In the genomic region with DNA sequence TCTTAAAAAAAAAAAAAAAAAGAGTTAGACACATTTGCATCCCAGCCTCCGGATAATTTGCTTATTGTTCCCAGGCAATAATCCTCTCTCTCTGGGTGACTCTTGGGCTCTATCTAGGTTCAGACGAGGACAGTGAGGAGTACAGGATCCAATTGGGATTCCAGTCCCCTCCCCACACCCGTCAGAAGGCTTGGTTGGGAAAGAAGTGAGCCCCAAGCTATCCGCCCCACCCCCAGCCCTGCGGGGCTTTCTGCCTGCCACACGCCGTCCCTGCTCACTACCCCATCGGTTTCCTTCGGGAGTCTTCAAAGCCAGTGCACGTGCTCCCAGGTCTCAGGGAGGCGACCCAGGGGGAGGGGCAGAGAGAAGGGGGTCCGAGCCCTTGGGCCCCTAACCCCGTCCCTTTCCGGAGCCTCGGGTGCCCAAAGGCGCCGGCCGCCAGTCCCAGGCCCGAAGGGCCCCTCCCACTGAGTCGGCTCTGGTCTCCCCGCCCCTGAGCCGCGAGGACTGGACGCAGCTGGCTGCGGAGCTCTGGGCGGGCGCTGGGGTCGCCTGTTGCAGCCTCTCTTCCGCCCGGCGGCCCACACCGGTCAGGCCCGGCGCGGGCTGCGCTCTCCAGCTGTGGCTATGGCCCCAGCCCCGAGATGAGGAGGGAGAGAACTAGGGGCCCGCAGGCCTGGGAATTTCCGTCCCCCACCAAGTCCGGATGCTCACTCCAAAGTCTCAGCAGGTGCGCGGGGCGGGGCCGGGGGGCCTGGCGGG, we compare ENCODE assay signal across 1 cellular context.
A peak's percentile ranks its signal among the peaks of the same experiment; 100 is the strongest.
TF ChIP-seq lines count a peak whose summit lies in the region.

No MANE protein-coding gene starts in this region.

TF ChIP-seq in HepG2, 621 proteins besides CTCF, POLR2A, EP300 and RAD21 (continued from another document and continues in another):
- TF ChIP-seq, protein P1, sequence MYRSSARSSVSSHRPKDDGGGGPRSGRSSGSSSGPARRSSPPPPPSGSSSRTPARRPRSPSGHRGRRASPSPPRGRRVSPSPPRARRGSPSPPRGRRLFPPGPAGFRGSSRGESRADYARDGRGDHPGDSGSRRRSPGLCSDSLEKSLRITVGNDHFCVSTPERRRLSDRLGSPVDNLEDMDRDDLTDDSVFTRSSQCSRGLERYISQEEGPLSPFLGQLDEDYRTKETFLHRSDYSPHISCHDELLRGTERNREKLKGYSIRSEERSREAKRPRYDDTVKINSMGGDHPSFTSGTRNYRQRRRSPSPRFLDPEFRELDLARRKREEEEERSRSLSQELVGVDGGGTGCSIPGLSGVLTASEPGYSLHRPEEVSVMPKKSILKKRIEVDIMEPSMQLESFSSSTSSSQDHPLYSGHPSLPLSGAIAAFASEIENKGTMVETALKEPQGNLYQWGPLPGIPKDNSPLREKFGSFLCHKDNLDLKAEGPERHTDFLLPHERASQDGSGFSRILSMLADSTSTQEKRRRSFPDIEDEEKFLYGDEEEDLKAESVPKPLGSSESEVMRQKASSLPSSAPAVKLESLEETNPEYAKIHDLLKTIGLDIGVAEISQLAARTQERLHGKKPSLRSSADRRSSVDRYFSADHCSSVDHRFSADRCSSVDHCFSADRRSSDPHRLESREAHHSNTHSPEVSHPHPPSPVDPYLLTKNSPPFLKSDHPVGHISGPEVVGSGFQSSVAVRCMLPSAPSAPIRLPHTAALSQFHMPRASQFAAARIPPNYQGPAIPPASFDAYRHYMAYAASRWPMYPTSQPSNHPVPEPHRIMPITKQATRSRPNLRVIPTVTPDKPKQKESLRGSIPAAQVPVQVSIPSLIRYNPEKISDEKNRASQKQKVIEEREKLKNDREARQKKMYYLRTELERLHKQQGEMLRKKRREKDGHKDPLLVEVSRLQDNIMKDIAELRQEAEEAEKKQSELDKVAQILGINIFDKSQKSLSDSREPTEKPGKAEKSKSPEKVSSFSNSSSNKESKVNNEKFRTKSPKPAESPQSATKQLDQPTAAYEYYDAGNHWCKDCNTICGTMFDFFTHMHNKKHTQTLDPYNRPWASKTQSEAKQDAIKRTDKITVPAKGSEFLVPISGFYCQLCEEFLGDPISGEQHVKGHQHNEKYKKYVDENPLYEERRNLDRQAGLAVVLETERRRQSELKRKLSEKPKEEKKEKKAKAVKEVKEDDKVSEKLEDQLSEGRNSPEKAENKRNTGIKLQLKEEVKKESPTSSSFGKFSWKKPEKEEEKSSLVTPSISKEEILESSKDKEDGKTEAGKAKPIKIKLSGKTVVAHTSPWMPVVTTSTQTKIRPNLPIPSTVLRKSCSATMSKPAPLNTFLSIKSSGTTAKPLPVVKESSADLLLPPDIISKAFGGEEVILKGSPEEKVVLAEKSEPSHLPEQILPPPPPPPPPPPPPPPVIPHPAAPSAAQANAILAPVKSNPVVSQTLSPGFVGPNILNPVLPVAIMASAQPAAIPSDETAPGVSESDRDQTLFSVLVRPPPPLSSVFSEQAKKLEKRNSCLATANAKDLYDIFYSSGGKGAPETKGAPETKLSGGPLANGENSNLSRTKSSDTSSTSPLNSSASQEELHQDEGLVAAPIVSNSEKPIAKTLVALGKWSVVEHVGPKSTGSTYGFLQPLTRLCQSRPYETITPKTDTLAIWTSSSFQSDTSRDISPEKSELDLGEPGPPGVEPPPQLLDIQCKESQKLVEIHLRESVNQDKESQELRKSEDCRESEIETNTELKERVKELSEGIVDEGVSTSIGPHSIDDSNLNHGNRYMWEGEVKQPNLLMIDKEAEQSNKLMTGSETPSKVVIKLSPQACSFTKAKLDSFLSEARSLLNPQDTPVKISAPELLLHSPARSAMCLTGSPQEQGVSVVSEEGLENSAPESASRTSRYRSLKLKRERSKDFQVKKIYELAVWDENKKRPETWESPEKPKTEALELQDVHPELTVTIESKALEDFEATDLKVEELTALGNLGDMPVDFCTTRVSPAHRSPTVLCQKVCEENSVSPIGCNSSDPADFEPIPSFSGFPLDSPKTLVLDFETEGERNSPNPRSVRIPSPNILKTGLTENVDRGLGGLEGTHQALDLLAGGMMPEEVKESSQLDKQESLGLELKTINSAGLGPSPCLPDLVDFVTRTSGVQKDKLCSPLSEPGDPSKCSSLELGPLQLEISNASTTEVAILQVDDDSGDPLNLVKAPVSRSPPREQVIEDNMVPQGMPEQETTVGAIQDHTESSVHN (CRISPR knock-in tag; IDR thresholded peaks at IDR 0.05): no peak
- peak; percentile 70; the same call in 1 of the 2 replicates for TF ChIP-seq ZGPAT (CRISPR knock-in tag; IDR thresholded peaks at IDR 0.05)
- no peak for TF ChIP-seq NCOA5 (CRISPR knock-in tag; IDR thresholded peaks at IDR 0.05)
- TF ChIP-seq RFXAP (CRISPR knock-in tag; IDR thresholded peaks at IDR 0.05; ENCODE audit: borderline replicate concordance): peak; percentile 60; the same call in 1 of the 2 replicates
- TF ChIP-seq, protein P2, sequence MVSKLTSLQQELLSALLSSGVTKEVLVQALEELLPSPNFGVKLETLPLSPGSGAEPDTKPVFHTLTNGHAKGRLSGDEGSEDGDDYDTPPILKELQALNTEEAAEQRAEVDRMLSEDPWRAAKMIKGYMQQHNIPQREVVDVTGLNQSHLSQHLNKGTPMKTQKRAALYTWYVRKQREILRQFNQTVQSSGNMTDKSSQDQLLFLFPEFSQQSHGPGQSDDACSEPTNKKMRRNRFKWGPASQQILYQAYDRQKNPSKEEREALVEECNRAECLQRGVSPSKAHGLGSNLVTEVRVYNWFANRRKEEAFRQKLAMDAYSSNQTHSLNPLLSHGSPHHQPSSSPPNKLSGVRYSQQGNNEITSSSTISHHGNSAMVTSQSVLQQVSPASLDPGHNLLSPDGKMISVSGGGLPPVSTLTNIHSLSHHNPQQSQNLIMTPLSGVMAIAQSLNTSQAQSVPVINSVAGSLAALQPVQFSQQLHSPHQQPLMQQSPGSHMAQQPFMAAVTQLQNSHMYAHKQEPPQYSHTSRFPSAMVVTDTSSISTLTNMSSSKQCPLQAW (CRISPR knock-in tag; IDR thresholded peaks at IDR 0.05): no peak
- no peak for TF ChIP-seq NCOR1 (IDR thresholded peaks at IDR 0.05; ENCODE audit: borderline replicate concordance, low read length)
- no peak for TF ChIP-seq HNRNPUL1 (IDR thresholded peaks at IDR 0.05; ENCODE audit: low read depth, low read length)
- peak; percentile 26; the same call in 1 of the 2 replicates for TF ChIP-seq KMT2A (CRISPR knock-in tag; IDR thresholded peaks at IDR 0.05)
- TF ChIP-seq ZFAT (CRISPR knock-in tag; conservative IDR thresholded peaks at IDR 0.05): 0 out of 2 replicates have a peak, but pooled peaks have one; percentile 26
- TF ChIP-seq ZNF790 (CRISPR knock-in tag; IDR thresholded peaks at IDR 0.05; ENCODE audit: borderline replicate concordance): no peak
- TF ChIP-seq BCLAF1 (IDR thresholded peaks at IDR 0.05): no peak
- TF ChIP-seq ZBTB38 (CRISPR knock-in tag; IDR thresholded peaks at IDR 0.05): peak; percentile 82; the same call in 1 of the 2 replicates
- TF ChIP-seq KLF12 (CRISPR knock-in tag; IDR thresholded peaks at IDR 0.05; ENCODE audit: borderline replicate concordance): peak; percentile 68; the same call in 1 of the 2 replicates
- no peak for TF ChIP-seq MLLT10 (CRISPR knock-in tag; IDR thresholded peaks at IDR 0.05)
- peak; percentile 64; the same call in 1 of the 2 replicates for TF ChIP-seq ZFP91 (CRISPR knock-in tag; IDR thresholded peaks at IDR 0.05; ENCODE audit: borderline replicate concordance)
- TF ChIP-seq RXRA (CRISPR knock-in tag; IDR thresholded peaks at IDR 0.05): peak; percentile 60; the same call in 1 of the 2 replicates
- peak; percentile 78 for TF ChIP-seq PHF8 (CRISPR knock-in tag; IDR thresholded peaks at IDR 0.05)
- no peak for TF ChIP-seq MAF1 (CRISPR knock-in tag; IDR thresholded peaks at IDR 0.05; ENCODE audit: borderline replicate concordance)
- TF ChIP-seq HNRNPK (IDR thresholded peaks at IDR 0.05; ENCODE audit: low read depth, low read length, poor library complexity, severe bottlenecking): peak; percentile 86
- TF ChIP-seq MEIS2 (CRISPR knock-in tag; IDR thresholded peaks at IDR 0.05): peak; percentile 69; the same call in 1 of the 2 replicates
- TF ChIP-seq ZSCAN20 (CRISPR knock-in tag; IDR thresholded peaks at IDR 0.05; ENCODE audit: borderline replicate concordance): peak; percentile 76
- TF ChIP-seq ZNF24 (IDR thresholded peaks at IDR 0.05): no peak
- TF ChIP-seq ZSCAN22 (CRISPR knock-in tag; IDR thresholded peaks at IDR 0.05): no peak
- TF ChIP-seq, protein P3, sequence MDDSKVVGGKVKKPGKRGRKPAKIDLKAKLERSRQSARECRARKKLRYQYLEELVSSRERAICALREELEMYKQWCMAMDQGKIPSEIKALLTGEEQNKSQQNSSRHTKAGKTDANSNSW (CRISPR knock-in tag; IDR thresholded peaks at IDR 0.05; ENCODE audit: borderline replicate concordance): peak; percentile 88
- peak; percentile 61 for TF ChIP-seq SRSF1 (optimal IDR thresholded peaks at IDR 0.05; ENCODE audit: low read depth, low read length)
- TF ChIP-seq PHF5A (CRISPR knock-in tag; IDR thresholded peaks at IDR 0.05; ENCODE audit: low read depth, unreplicated experiment): no peak
- TF ChIP-seq FLYWCH1 (CRISPR knock-in tag; IDR thresholded peaks at IDR 0.05): no peak
- TF ChIP-seq ZNF567 (CRISPR knock-in tag; IDR thresholded peaks at IDR 0.05; ENCODE audit: borderline replicate concordance): 0 out of 2 replicates have a peak, but pooled peaks have one; percentile 70
- TF ChIP-seq, protein P4, sequence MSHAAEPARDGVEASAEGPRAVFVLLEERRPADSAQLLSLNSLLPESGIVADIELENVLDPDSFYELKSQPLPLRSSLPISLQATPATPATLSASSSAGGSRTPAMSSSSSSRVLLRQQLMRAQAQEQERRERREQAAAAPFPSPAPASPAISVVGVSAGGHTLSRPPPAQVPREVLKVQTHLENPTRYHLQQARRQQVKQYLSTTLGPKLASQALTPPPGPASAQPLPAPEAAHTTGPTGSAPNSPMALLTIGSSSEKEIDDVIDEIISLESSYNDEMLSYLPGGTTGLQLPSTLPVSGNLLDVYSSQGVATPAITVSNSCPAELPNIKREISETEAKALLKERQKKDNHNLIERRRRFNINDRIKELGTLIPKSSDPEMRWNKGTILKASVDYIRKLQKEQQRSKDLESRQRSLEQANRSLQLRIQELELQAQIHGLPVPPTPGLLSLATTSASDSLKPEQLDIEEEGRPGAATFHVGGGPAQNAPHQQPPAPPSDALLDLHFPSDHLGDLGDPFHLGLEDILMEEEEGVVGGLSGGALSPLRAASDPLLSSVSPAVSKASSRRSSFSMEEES (CRISPR knock-in tag; IDR thresholded peaks at IDR 0.05): peak; percentile 70; the same call in 1 of the 2 replicates
- no peak for TF ChIP-seq SAFB2 (CRISPR knock-in tag; IDR thresholded peaks at IDR 0.05; ENCODE audit: borderline replicate concordance, low read depth)
- TF ChIP-seq SKI (IDR thresholded peaks at IDR 0.05; ENCODE audit: partially characterized antibody): no peak
- TF ChIP-seq HOXA3 (CRISPR knock-in tag; IDR thresholded peaks at IDR 0.05): peak; percentile 75
